Comparison of ENCODE assay signal across 9 cellular contexts in genomic region chr16:88533381-88533831, GRCh38. TPM values are rescaled to one million over a fixed set of nuclear protein-coding genes. Genes with fewer than 3 reads are reported as not detected.
DNase-seq lines count a peak whose midpoint lies in the region; ATAC-seq and FAIRE-seq lines count a peak whose summit lies in the region.
"Had no signal": no experiment of that assay in that cellular context is flagged by ENCODE, and none has a peak within 500 bp of the region (broad histone marks: within the 10 kb centered on the region; RNA-seq: fewer than 3 reads in every experiment).

No MANE protein-coding gene starts in this region.

- no peak for FAIRE-seq in frontal cortex (lab: Jason Lieb, UNC)

- H3K27me3 ChIP-seq in NT2/D1 (ENCODE audit: insufficient read depth, insufficient read length), result no peaks in the 10 kb centered on the region

- ATAC-seq in GM19328 (IDR thresholded peaks at IDR 0.05; ENCODE audit: unreplicated experiment), result no peak

- H3K4me3 ChIP-seq in NT2/D1 (ENCODE audit: insufficient read length, low read depth), result peak overlapping the region; percentile 52

- peak; percentile 67 for DNase-seq in AG08396 (ENCODE audit: low spot score)
- DNase-seq in NT2/D1 (ENCODE audit: low read depth, low spot score), result no peak
- DNase-seq in frontal cortex (ENCODE audit: low spot score in 2 of 2), result peak; percentile 80 to 83
- peak; percentile 36 for DNase-seq in occipital lobe (lab: John Stamatoyannopoulos, UW)
- no peak for DNase-seq in HPDE6-E6E7 (ENCODE audit: extremely low spot score)
- DNase-seq in NCI-H2081 (lab: John Stamatoyannopoulos, UW), result no peak
- no peak for DNase-seq in NCI-H345 (lab: John Stamatoyannopoulos, UW)
- DNase-seq: DMS79 had no signal

- peaks cover 36% of the 10 kb centered on the region for H3K4me1 ChIP-seq in NT2/D1 (ENCODE audit: insufficient read depth, insufficient read length)

- no peaks in the 10 kb centered on the region for H3K9me3 ChIP-seq in NT2/D1 (ENCODE audit: insufficient read depth, low read length)

- H3K36me3 ChIP-seq in NT2/D1 (ENCODE audit: insufficient read depth, insufficient read length, low read length), result peaks cover 45% of the 10 kb centered on the region

- peak overlapping the region; percentile 94 for H3K9ac ChIP-seq in NT2/D1 (ENCODE audit: insufficient read length, low read depth)

RNA-seq across cellular contexts. Expression of gene ZC3H18, which starts 36.8 kb away (rescaled TPM):
- total RNA-seq in frontal cortex (13.9 TPM), occipital lobe (12.0 TPM)

Comparison
In these comparisons a context has a peak if more than half of its experiments do, and no peak if none do; other contexts are left out.
1. DNase-seq: peak in AG08396 (single experiment), frontal cortex (2 of 2) and occipital lobe (single experiment); none in NT2/D1 (single experiment), HPDE6-E6E7 (single experiment), NCI-H2081 (0 of 2) and NCI-H345 (single experiment).